In genomic region chrX:39855748-39856129, GRCh38 we compare ENCODE assay signal across 8 cellular contexts.
DNase-seq lines count a peak whose midpoint lies in the region; ATAC-seq and TF ChIP-seq lines count a peak whose summit lies in the region.

No MANE protein-coding gene starts in this region.

- H3K36me3 ChIP-seq in right atrium auricular region, result no peaks in the 10 kb centered on the region

- DNase-seq in NCI-H2029 (lab: John Stamatoyannopoulos, UW) (peak; percentile 48), right atrium auricular region (ENCODE audit: low spot score) (no peak), HuH-7 (ENCODE audit: low spot score) (no peak)
- DNase-seq in activated CD4-positive, alpha-beta T cell treated with anti-CD3 and anti-CD28 coated beads for 48 hours, result peak; percentile 87
- peak; percentile 59 to 63 (median 62) for DNase-seq in effector memory CD8-positive, alpha-beta T cell
- DNase-seq in stimulated activated CD4-positive, alpha-beta T cell treated with anti-CD3 and anti-CD28 coated beads, Interleukin-2, amount 100 ng/mL, for 4 hours (ENCODE audit: low read depth), result peak; percentile 75

- no peaks in the 10 kb centered on the region for H3K27me3 ChIP-seq in right atrium auricular region

- no peak for TF ChIP-seq CTCF in right atrium auricular region (IDR thresholded peaks at IDR 0.05)

- H3K27me3 Mint-ChIP-seq in effector memory CD8-positive, alpha-beta T cell, result no peaks in the 10 kb centered on the region

- H3K4me1 Mint-ChIP-seq in effector memory CD8-positive, alpha-beta T cell (ENCODE audit: low read depth in 2 of 2), result peaks cover 40 to 49% of the 10 kb centered on the region in 2 donors

- peaks cover 11% of the 10 kb centered on the region for H3K36me3 Mint-ChIP-seq in effector memory CD8-positive, alpha-beta T cell (ENCODE audit: insufficient read depth)

- ATAC-seq in GM18511 (IDR thresholded peaks at IDR 0.05; ENCODE audit: unreplicated experiment), result peak; percentile 43
- peak; percentile 37 for ATAC-seq in HG02938 (IDR thresholded peaks at IDR 0.05; ENCODE audit: unreplicated experiment)
- ATAC-seq in effector memory CD8-positive, alpha-beta T cell (replicated peaks), result peak; percentile 65

- no peak overlapping the region for H3K27ac ChIP-seq in right atrium auricular region

- peak overlapping the region; percentile 78 to 80 for H3K4me3 Mint-ChIP-seq in effector memory CD8-positive, alpha-beta T cell

- H3K9me3 ChIP-seq in right atrium auricular region, result no peaks in the 10 kb centered on the region

- no peaks in the 10 kb centered on the region for H3K9me3 Mint-ChIP-seq in effector memory CD8-positive, alpha-beta T cell

- H3K4me3 ChIP-seq in right atrium auricular region, result no peak overlapping the region

- H3K4me1 ChIP-seq in right atrium auricular region, result peaks cover 0 to 19% of the 10 kb centered on the region in 2 donors

- H3K27ac Mint-ChIP-seq in effector memory CD8-positive, alpha-beta T cell, result peak overlapping the region; percentile 97 to 98

Comparison
In these comparisons a context has a peak if more than half of its experiments do, and no peak if none do; other contexts are left out.
1. DNase-seq: peak in NCI-H2029 (single experiment), activated CD4-positive, alpha-beta T cell treated with anti-CD3 and anti-CD28 coated beads for 48 hours (single experiment), effector memory CD8-positive, alpha-beta T cell (3 of 3) and stimulated activated CD4-positive, alpha-beta T cell treated with anti-CD3 and anti-CD28 coated beads, Interleukin-2, amount 100 ng/mL, for 4 hours (single experiment); none in right atrium auricular region (single experiment) and HuH-7 (single experiment).
2. Peak in every context shown above with its lines, with median percentiles within 50 percentile points of each other: ATAC-seq.